ENCODE assay signal across 8 cellular contexts in genomic region chr1:817071-817599, GRCh38.
DNase-seq lines count a peak whose midpoint lies in the region; ATAC-seq and TF ChIP-seq lines count a peak whose summit lies in the region.
"Not testable (repeated sequence)": the region's sequence is repeated elsewhere in the genome, so short reads cannot be mapped to it uniquely, and the experiment has no call there.

No MANE protein-coding gene starts in this region.

- TF ChIP-seq CTCF in AG09319 (IDR thresholded peaks at IDR 0.05; ENCODE audit: low read depth, low read length); HEK293 (tag by site-specific recombination; IDR thresholded peaks at IDR 0.05); heart right ventricle (IDR thresholded peaks at IDR 0.05): not testable (repeated sequence)

- not testable (repeated sequence) for H3K27ac ChIP-seq in HEK293 (ENCODE audit: extremely low read depth, low read depth, low read length); naive thymus-derived CD4-positive, alpha-beta T cell (ENCODE audit: low read depth, low read length)
- peak overlapping the region in 9 of 10 donors; percentile 50 to 87 (median 77) for H3K27ac ChIP-seq in heart right ventricle

- H3K9me3 ChIP-seq in HEK293 (ENCODE audit: control insufficient read depth, insufficient read depth, low read depth, low read length); heart right ventricle; naive thymus-derived CD4-positive, alpha-beta T cell (ENCODE audit: control insufficient read depth in 2 of 3, low read length in 3 of 3): not testable (repeated sequence)

- H3K4me3 ChIP-seq in HEK293 (ENCODE audit: low read depth, low read length); naive thymus-derived CD4-positive, alpha-beta T cell (ENCODE audit: low read length): not testable (repeated sequence)
- H3K4me3 ChIP-seq in heart right ventricle: peak overlapping the region in 7 of 10 donors; percentile 10 to 39 (median 30)

- not testable (repeated sequence) for H3K4me1 Mint-ChIP-seq in activated CD8-positive, alpha-beta T cell treated with anti-CD3 and anti-CD28 coated beads, Interleukin-2, amount 10 ng/mL, durations not matched to agents 7 days and 5 days (ENCODE audit: low read depth)
- peaks cover 14% of the 10 kb centered on the region for H3K4me1 Mint-ChIP-seq in central memory CD8-positive, alpha-beta T cell
- peaks cover 0 to 30% (median 21%) of the 10 kb centered on the region in 7 donors for H3K4me1 Mint-ChIP-seq in naive thymus-derived CD4-positive, alpha-beta T cell
- peaks cover 16% of the 10 kb centered on the region for H3K4me1 Mint-ChIP-seq in stimulated activated naive CD8-positive, alpha-beta T cell treated with anti-CD3 and anti-CD28 coated beads, Interleukin-15, amount 100 ng/mL, for 72 hours

- WGBS in heart right ventricle, 2 donors: 13 to 26% methylated on average over 7 of the region's 14 CpGs

- not testable (repeated sequence) for H3K27me3 ChIP-seq in heart right ventricle; naive thymus-derived CD4-positive, alpha-beta T cell (ENCODE audit: control insufficient read depth in 2 of 2, insufficient read depth in 2 of 2, low read length in 2 of 2)

- H3K4me3 Mint-ChIP-seq in activated CD8-positive, alpha-beta T cell treated with anti-CD3 and anti-CD28 coated beads, Interleukin-2, amount 10 ng/mL, durations not matched to agents 7 days and 5 days: peak overlapping the region; percentile 3
- not testable (repeated sequence) for H3K4me3 Mint-ChIP-seq in central memory CD8-positive, alpha-beta T cell
- peak overlapping the region in 9 of 10 donors; percentile 23 to 75 (median 52) for H3K4me3 Mint-ChIP-seq in naive thymus-derived CD4-positive, alpha-beta T cell
- peak overlapping the region in 1 of 2 donors; percentile 41 for H3K4me3 Mint-ChIP-seq in stimulated activated naive CD8-positive, alpha-beta T cell treated with anti-CD3 and anti-CD28 coated beads, Interleukin-15, amount 100 ng/mL, for 72 hours

- H3K36me3 ChIP-seq in HEK293 (ENCODE audit: control insufficient read depth in 2 of 2, insufficient read depth in 1 of 2, low read length in 2 of 2); naive thymus-derived CD4-positive, alpha-beta T cell (ENCODE audit: control insufficient read depth in 2 of 3, insufficient read depth in 3 of 3, low read length in 3 of 3): not testable (repeated sequence)
- peaks cover 0 to 13% (median 0%) of the 10 kb centered on the region in 9 donors for H3K36me3 ChIP-seq in heart right ventricle

- intact Hi-C loops in heart right ventricle (cut with DNase I); naive thymus-derived CD4-positive, alpha-beta T cell (cut with micrococcal nuclease): not testable (repeated sequence)

- not testable (repeated sequence) for H3K27ac Mint-ChIP-seq in activated CD8-positive, alpha-beta T cell treated with anti-CD3 and anti-CD28 coated beads, Interleukin-2, amount 10 ng/mL, durations not matched to agents 7 days and 5 days; central memory CD8-positive, alpha-beta T cell (ENCODE audit: low read depth); stimulated activated naive CD8-positive, alpha-beta T cell treated with anti-CD3 and anti-CD28 coated beads, Interleukin-15, amount 100 ng/mL, for 72 hours
- peak overlapping the region in 6 of 9 donors; percentile 22 to 79 (median 48) for H3K27ac Mint-ChIP-seq in naive thymus-derived CD4-positive, alpha-beta T cell

- H3K9me3 Mint-ChIP-seq in activated CD8-positive, alpha-beta T cell treated with anti-CD3 and anti-CD28 coated beads, Interleukin-2, amount 10 ng/mL, durations not matched to agents 7 days and 5 days (ENCODE audit: insufficient read depth); central memory CD8-positive, alpha-beta T cell; naive thymus-derived CD4-positive, alpha-beta T cell; stimulated activated naive CD8-positive, alpha-beta T cell treated with anti-CD3 and anti-CD28 coated beads, Interleukin-15, amount 100 ng/mL, for 72 hours: not testable (repeated sequence)

- ATAC-seq in activated CD8-positive, alpha-beta T cell treated with anti-CD3 and anti-CD28 coated beads, Interleukin-2, amount 10 ng/mL, durations not matched to agents 7 days and 5 days: peak; percentile 49
- peak; percentile 79 for ATAC-seq in central memory CD8-positive, alpha-beta T cell (replicated peaks; ENCODE audit: extremely low read depth, poor library complexity, severe bottlenecking)
- peak; percentile 90 to 97 (median 94) for ATAC-seq in heart right ventricle
- peak; percentile 90 for ATAC-seq in naive thymus-derived CD4-positive, alpha-beta T cell
- ATAC-seq in stimulated activated naive CD8-positive, alpha-beta T cell treated with anti-CD3 and anti-CD28 coated beads, Interleukin-15, amount 100 ng/mL, for 72 hours: peak; percentile 96

- not testable (repeated sequence) for H3K27me3 Mint-ChIP-seq in activated CD8-positive, alpha-beta T cell treated with anti-CD3 and anti-CD28 coated beads, Interleukin-2, amount 10 ng/mL, durations not matched to agents 7 days and 5 days (ENCODE audit: low read depth); central memory CD8-positive, alpha-beta T cell; naive thymus-derived CD4-positive, alpha-beta T cell; stimulated activated naive CD8-positive, alpha-beta T cell treated with anti-CD3 and anti-CD28 coated beads, Interleukin-15, amount 100 ng/mL, for 72 hours

- not testable (repeated sequence) for H3K4me1 ChIP-seq in HEK293 (ENCODE audit: control insufficient read depth, insufficient read depth, low read length); naive thymus-derived CD4-positive, alpha-beta T cell (ENCODE audit: control insufficient read depth in 2 of 2, insufficient read depth in 2 of 2, low read length in 2 of 2)
- peaks cover 0 to 26% (median 9%) of the 10 kb centered on the region in 9 donors for H3K4me1 ChIP-seq in heart right ventricle

- POLR2A ChIA-PET in HEK293 (lab: Yijun Ruan, JAX); activated CD8-positive, alpha-beta T cell treated with anti-CD3 and anti-CD28 coated beads, Interleukin-2, amount 10 ng/mL, durations not matched to agents 7 days and 5 days (lab: Charles Lee); naive thymus-derived CD4-positive, alpha-beta T cell (lab: Charles Lee): not testable (repeated sequence)

- DNase-seq in AG09319 (ENCODE audit: extremely low read depth, low read depth): peak; percentile 44
- DNase-seq in RPMI7951 (ENCODE audit: low read depth): peak; percentile 83
- not testable (repeated sequence) for DNase-seq in activated CD8-positive, alpha-beta T cell treated with anti-CD3 and anti-CD28 coated beads, Interleukin-2, amount 10 ng/mL, durations not matched to agents 7 days and 5 days; central memory CD8-positive, alpha-beta T cell (ENCODE audit: low spot score in 2 of 2); heart right ventricle; naive thymus-derived CD4-positive, alpha-beta T cell; stimulated activated naive CD8-positive, alpha-beta T cell treated with anti-CD3 and anti-CD28 coated beads, Interleukin-15, amount 100 ng/mL, for 72 hours

- CTCF ChIA-PET in HEK293 (lab: Yijun Ruan, JAX); activated CD8-positive, alpha-beta T cell treated with anti-CD3 and anti-CD28 coated beads, Interleukin-2, amount 10 ng/mL, durations not matched to agents 7 days and 5 days (lab: Charles Lee); naive thymus-derived CD4-positive, alpha-beta T cell (lab: Charles Lee): not testable (repeated sequence)

- not testable (repeated sequence) for H3K36me3 Mint-ChIP-seq in activated CD8-positive, alpha-beta T cell treated with anti-CD3 and anti-CD28 coated beads, Interleukin-2, amount 10 ng/mL, durations not matched to agents 7 days and 5 days (ENCODE audit: low read depth); central memory CD8-positive, alpha-beta T cell (ENCODE audit: insufficient read depth); naive thymus-derived CD4-positive, alpha-beta T cell

TF ChIP-seq in HEK293, 187 proteins besides CTCF, POLR2A, EP300 and RAD21:
- TF ChIP-seq ZBTB17 (tag by site-specific recombination; IDR thresholded peaks at IDR 0.05) (peak; percentile 39; the same call in 1 of the 2 replicates), ZNF600 (tag by site-specific recombination; IDR thresholded peaks at IDR 0.05) (peak; percentile 73), PRDM1 (tag by site-specific recombination; IDR thresholded peaks at IDR 0.05) (peak; percentile 72), ZNF629 (tag by site-specific recombination; IDR thresholded peaks at IDR 0.05) (0 out of 2 replicates have a peak, but pooled peaks have one; percentile 33), ZBTB21 (tag by site-specific recombination; IDR thresholded peaks at IDR 0.05) (0 out of 2 replicates have a peak, but pooled peaks have one; percentile 27), ZNF24 (tag by site-specific recombination; IDR thresholded peaks at IDR 0.05) (0 out of 2 replicates have a peak, but pooled peaks have one; percentile 37), ZEB2 (tag by site-specific recombination; IDR thresholded peaks at IDR 0.05) (0 out of 2 replicates have a peak, but pooled peaks have one; percentile 13), ZNF366 (tag by site-specific recombination; conservative IDR thresholded peaks at IDR 0.05) (0 out of 2 replicates have a peak, but pooled peaks have one; percentile 19)
- TF ChIP-seq, protein P1, sequence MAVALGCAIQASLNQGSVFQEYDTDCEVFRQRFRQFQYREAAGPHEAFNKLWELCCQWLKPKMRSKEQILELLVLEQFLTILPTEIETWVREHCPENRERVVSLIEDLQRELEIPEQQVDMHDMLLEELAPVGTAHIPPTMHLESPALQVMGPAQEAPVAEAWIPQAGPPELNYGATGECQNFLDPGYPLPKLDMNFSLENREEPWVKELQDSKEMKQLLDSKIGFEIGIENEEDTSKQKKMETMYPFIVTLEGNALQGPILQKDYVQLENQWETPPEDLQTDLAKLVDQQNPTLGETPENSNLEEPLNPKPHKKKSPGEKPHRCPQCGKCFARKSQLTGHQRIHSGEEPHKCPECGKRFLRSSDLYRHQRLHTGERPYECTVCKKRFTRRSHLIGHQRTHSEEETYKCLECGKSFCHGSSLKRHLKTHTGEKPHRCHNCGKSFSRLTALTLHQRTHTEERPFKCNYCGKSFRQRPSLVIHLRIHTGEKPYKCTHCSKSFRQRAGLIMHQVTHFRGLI (tag by site-specific recombination; IDR thresholded peaks at IDR 0.05): peak; percentile 79; the same call in 1 of the 2 replicates
